26 cellular contexts compared by ENCODE assay signal in the genomic region with DNA sequence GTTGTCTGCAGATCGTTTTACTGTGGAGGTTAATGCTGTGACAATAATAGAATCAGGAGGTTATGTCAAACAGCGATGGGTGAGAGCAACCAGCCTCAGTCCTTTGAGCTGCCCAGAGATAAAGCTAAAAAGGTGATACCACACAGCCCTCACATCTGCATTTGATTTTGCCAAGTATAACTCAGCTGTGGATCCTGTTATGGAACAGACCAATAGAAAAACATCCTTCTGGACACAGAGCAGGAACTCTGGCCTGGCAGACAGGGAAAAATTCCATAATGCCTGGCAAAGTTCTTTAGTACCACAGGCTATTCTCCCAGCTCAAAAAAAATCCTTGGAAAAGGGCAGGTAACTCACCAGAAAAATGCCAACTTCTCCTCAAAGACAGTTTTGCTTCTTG.
DNase-seq lines count a peak whose midpoint lies in the region; ATAC-seq and TF ChIP-seq lines count a peak whose summit lies in the region.
"Had no signal": no experiment of that assay in that cellular context is flagged by ENCODE, and none has a peak within 500 bp of the region (broad histone marks: within the 10 kb centered on the region; RNA-seq: fewer than 3 reads in every experiment).

No MANE protein-coding gene starts in this region.

- POLR2A ChIA-PET in MCF 10A (lab: Yijun Ruan, JAX): interaction anchor here (0.6 to 0.7 kb wide), 2 partner anchors 316 to 1696 kb away, joined by 3 read pairs; partner anchors contain the start of gene TCTN3
- POLR2A ChIA-PET in activated CD8-positive, alpha-beta T cell treated with anti-CD3 and anti-CD28 coated beads for 36 hours (lab: Charles Lee): no interaction called here

- TF ChIP-seq CTCF in breast epithelium (IDR thresholded peaks at IDR 0.05): no peak
- no peak for TF ChIP-seq CTCF in MCF 10A (IDR thresholded peaks at IDR 0.05; ENCODE audit: unreplicated experiment)
- TF ChIP-seq CTCF in heart left ventricle (IDR thresholded peaks at IDR 0.05): no peak
- no peak for TF ChIP-seq CTCF in sigmoid colon (IDR thresholded peaks at IDR 0.05)
- TF ChIP-seq CTCF in activated CD8-positive, alpha-beta T cell treated with anti-CD3 and anti-CD28 coated beads for 36 hours (IDR thresholded peaks at IDR 0.05): no peak

- no peaks in the 10 kb centered on the region for H3K27me3 Mint-ChIP-seq in MCF 10A (ENCODE audit: insufficient read depth, unreplicated experiment)
- H3K27me3 Mint-ChIP-seq in activated CD8-positive, alpha-beta T cell treated with anti-CD3 and anti-CD28 coated beads for 36 hours: peaks cover 4% of the 10 kb centered on the region

- no peaks in the 10 kb centered on the region for H3K4me1 ChIP-seq in breast epithelium
- peaks cover 0 to 74% (median 36%) of the 10 kb centered on the region in 12 donors for H3K4me1 ChIP-seq in heart left ventricle
- peaks cover 0 to 89% (median 70%) of the 10 kb centered on the region in 4 donors for H3K4me1 ChIP-seq in sigmoid colon
- H3K4me1 ChIP-seq: HAP-1, SJCRH30 had no signal

- H3K27ac Mint-ChIP-seq in MCF 10A (ENCODE audit: low read depth, unreplicated experiment): no peak overlapping the region
- H3K27ac Mint-ChIP-seq in activated CD8-positive, alpha-beta T cell treated with anti-CD3 and anti-CD28 coated beads for 36 hours: no peak overlapping the region
- H3K27ac Mint-ChIP-seq: T-helper 17 cell had no signal

- H3K4me3 Mint-ChIP-seq in MCF 10A (ENCODE audit: unreplicated experiment): no peak overlapping the region
- no peak overlapping the region for H3K4me3 Mint-ChIP-seq in activated CD8-positive, alpha-beta T cell treated with anti-CD3 and anti-CD28 coated beads for 36 hours
- H3K4me3 Mint-ChIP-seq: central memory CD8-positive, alpha-beta T cell; T-helper 17 cell had no signal

- no peak for DNase-seq in breast epithelium (ENCODE audit: low spot score in 2 of 2)
- no peak for DNase-seq in MCF 10A (ENCODE audit: unreplicated experiment)
- DNase-seq in heart left ventricle: peak in 1 of 5 donors; percentile 23
- no peak for DNase-seq in sigmoid colon
- no peak for DNase-seq in NOMO-1 (lab: John Stamatoyannopoulos, UW; ENCODE audit: unreplicated experiment in 2 of 2)
- DNase-seq in activated CD8-positive, alpha-beta T cell treated with anti-CD3 and anti-CD28 coated beads for 36 hours: no peak
- DNase-seq: activated CD4-positive, alpha-beta T cell treated with anti-CD3 and anti-CD28 coated beads, Interleukin-2, amount 50 U/mL, for 1 hour; activated gamma-delta T cell; COR-L47; DND-41; effector CD8-positive, alpha-beta T cell; glutamatergic neuron; KG1; NCI-H1694; NCI-H82; PC-3; SJCRH30; stimulated activated CD4-positive, alpha-beta T cell treated with anti-CD3 and anti-CD28 coated beads, Interleukin-15, amount 100 ng/mL, for 24 hours; T-helper 17 cell had no signal

- 13 to 27% (median 21%) methylated on average over 2 of the region's 2 CpGs for WGBS in heart left ventricle, 4 donors
- WGBS in sigmoid colon, 2 donors: 68 to 72% methylated on average over 2 of the region's 2 CpGs

- H3K36me3 ChIP-seq in breast epithelium (no peaks in the 10 kb centered on the region), heart left ventricle (peaks cover 0 to 84% (median 62%) of the 10 kb centered on the region in 9 donors), sigmoid colon (peaks cover 30 to 88% (median 41%) of the 10 kb centered on the region in 4 donors)
- H3K36me3 ChIP-seq: HAP-1, neutrophil, SJCRH30 had no signal

- BruUV-seq in MCF 10A (replicated peaks; lab: Mats Ljungman, UMichigan): no TSS peak

- TF ChIP-seq POLR2A in breast epithelium (IDR thresholded peaks at IDR 0.05) (no peak), heart left ventricle (IDR thresholded peaks at IDR 0.05) (no peak), sigmoid colon (IDR thresholded peaks at IDR 0.05) (no peak)

- no peaks in the 10 kb centered on the region for H3K36me3 Mint-ChIP-seq in MCF 10A (ENCODE audit: insufficient read depth, unreplicated experiment)
- no peaks in the 10 kb centered on the region for H3K36me3 Mint-ChIP-seq in activated CD8-positive, alpha-beta T cell treated with anti-CD3 and anti-CD28 coated beads for 36 hours (ENCODE audit: low read depth)

- ATAC-seq in heart left ventricle (peak; percentile 64 to 87 (median 72)), GM19035 (IDR thresholded peaks at IDR 0.05; ENCODE audit: unreplicated experiment) (no peak), HG03432 (IDR thresholded peaks at IDR 0.05; ENCODE audit: unreplicated experiment) (no peak)
- no peak for ATAC-seq in activated CD8-positive, alpha-beta T cell treated with anti-CD3 and anti-CD28 coated beads for 36 hours
- ATAC-seq: esophagus mucosa, PC-3, T-helper 17 cell had no signal

- no peaks in the 10 kb centered on the region for H3K9me3 Mint-ChIP-seq in MCF 10A (ENCODE audit: unreplicated experiment)
- peaks cover 1% of the 10 kb centered on the region for H3K9me3 Mint-ChIP-seq in activated CD8-positive, alpha-beta T cell treated with anti-CD3 and anti-CD28 coated beads for 36 hours
- H3K9me3 Mint-ChIP-seq: central memory CD8-positive, alpha-beta T cell had no signal

- H3K27me3 ChIP-seq in breast epithelium (no peaks in the 10 kb centered on the region), heart left ventricle (no peaks in the 10 kb centered on the region), sigmoid colon (no peaks in the 10 kb centered on the region)
- H3K27me3 ChIP-seq: SJCRH30 had no signal

- no peak overlapping the region for H3K4me3 ChIP-seq in breast epithelium
- no peak overlapping the region for H3K4me3 ChIP-seq in heart left ventricle
- H3K4me3 ChIP-seq in sigmoid colon: no peak overlapping the region
- H3K4me3 ChIP-seq: HAP-1, SJCRH30 had no signal

- H3K9me3 ChIP-seq in breast epithelium (no peaks in the 10 kb centered on the region), heart left ventricle (no peaks in the 10 kb centered on the region), sigmoid colon (no peaks in the 10 kb centered on the region)
- H3K9me3 ChIP-seq: HAP-1, SJCRH30 had no signal

- intact Hi-C loops in breast epithelium (cut with DNase I; ENCODE audit: low total_unique reads) (loop anchor here (10.0 kb wide), 1 partner anchor 57 kb away; no protein-coding TSS in a partner anchor), MCF 10A (cut with micrococcal nuclease) (loop anchor here (10.0 kb wide), 1 partner anchor 317 kb away; the partner anchor contains the start of gene TCTN3), heart left ventricle (cut with DNase I) (loop anchor here in 8 of 10 donors (5.0 kb wide), 4 partner anchors 34 to 54 kb away; no protein-coding TSS in a partner anchor), sigmoid colon (cut with DNase I) (no loop called here)
- intact Hi-C loops in activated CD8-positive, alpha-beta T cell treated with anti-CD3 and anti-CD28 coated beads for 36 hours (cut with micrococcal nuclease): loop anchor here (10.0 kb wide), 1 partner anchor 67 kb away; no protein-coding TSS in a partner anchor

- CTCF ChIA-PET in MCF 10A (lab: Yijun Ruan, JAX): interaction anchor here (0.5 to 8.5 kb wide), 14 partner anchors 9 to 364 kb away, joined by 3 to 333 read pairs (median 4); no protein-coding TSS in a partner anchor
- CTCF ChIA-PET in activated CD8-positive, alpha-beta T cell treated with anti-CD3 and anti-CD28 coated beads for 36 hours (lab: Charles Lee): interaction anchor here (1.2 to 4.8 kb wide), 5 partner anchors 10 to 487 kb away, joined by 3 to 46 read pairs (median 7); no protein-coding TSS in a partner anchor

- no peak for TF ChIP-seq EP300 in sigmoid colon (IDR thresholded peaks at IDR 0.05)

- H3K27ac ChIP-seq in breast epithelium (peak overlapping the region; percentile 51 to 80), heart left ventricle (peak overlapping the region; percentile 5 to 77 (median 72)), sigmoid colon (peak overlapping the region; percentile 65 to 96 (median 72))
- H3K27ac ChIP-seq: 22Rv1, neutrophil, SJCRH30 had no signal

- no peaks in the 10 kb centered on the region for H3K4me1 Mint-ChIP-seq in MCF 10A (ENCODE audit: insufficient read depth, unreplicated experiment)
- H3K4me1 Mint-ChIP-seq in activated CD8-positive, alpha-beta T cell treated with anti-CD3 and anti-CD28 coated beads for 36 hours (ENCODE audit: low read depth): no peaks in the 10 kb centered on the region
- H3K4me1 Mint-ChIP-seq: central memory CD8-positive, alpha-beta T cell had no signal

Comparison
In these comparisons a context has a peak if more than half of its experiments do, and no peak if none do; other contexts are left out.
1. ATAC-seq: peak in heart left ventricle (4 of 4); none in GM19035 (single experiment), HG03432 (single experiment) and activated CD8-positive, alpha-beta T cell treated with anti-CD3 and anti-CD28 coated beads for 36 hours (single experiment).
2. Peak in every context shown above with its lines, with median percentiles within 50 percentile points of each other: H3K27ac ChIP-seq.